1 cellular context compared by ENCODE assay signal in genomic region chr20:32326507-32326851, GRCh38.
TF ChIP-seq lines count a peak whose summit lies in the region.

No MANE protein-coding gene starts in this region.

TF ChIP-seq in endothelial cell of umbilical vein, 7 proteins besides CTCF, POLR2A, EP300 and RAD21:
- TF ChIP-seq EZH2 (IDR thresholded peaks at IDR 0.05; ENCODE audit: borderline replicate concordance, low read depth, low read length, severe bottlenecking) (no peak), POLR2AphosphoS5 (IDR thresholded peaks at IDR 0.05; ENCODE audit: insufficient read depth, low read depth, low read length) (no peak)
